8 cellular contexts compared by ENCODE assay signal in genomic region chr3:127629462-127630403, GRCh38. TPM values are rescaled to one million over a fixed set of nuclear protein-coding genes. Genes with fewer than 3 reads are reported as not detected.
DNase-seq lines count a peak whose midpoint lies in the region; ATAC-seq, FAIRE-seq and TF ChIP-seq lines count a peak whose summit lies in the region.

No MANE protein-coding gene starts in this region.

- H3K4me1 ChIP-seq in neuron (ENCODE audit: insufficient read depth, low read length): peaks cover 20% of the 10 kb centered on the region

- H3K4me1 Mint-ChIP-seq in IgD-negative memory B cell (peaks cover 10 to 21% (median 11%) of the 10 kb centered on the region in 3 donors), endothelial cell (ENCODE audit: unreplicated experiment) (peaks cover 15% of the 10 kb centered on the region)

- TF ChIP-seq CTCF in endothelial cell (IDR thresholded peaks at IDR 0.05; ENCODE audit: unreplicated experiment): no peak

- DNase-seq in DMS153 (lab: John Stamatoyannopoulos, UW) (peak; percentile 59), endothelial cell (ENCODE audit: low spot score) (no peak), urothelium cell line (ENCODE audit: low spot score) (no peak), HCEC 1CT (no peak)
- DNase-seq in activated CD4-positive, alpha-beta T cell treated with anti-CD3 and anti-CD28 coated beads, Interleukin-2, amount 50 U/mL, for 1 hour: peak; percentile 36

- ATAC-seq in GM21367 (IDR thresholded peaks at IDR 0.05; ENCODE audit: unreplicated experiment): no peak

- FAIRE-seq in urothelium cell line (lab: Jason Lieb, UNC): peak; percentile 75

- H3K27ac Mint-ChIP-seq in IgD-negative memory B cell (peak overlapping the region; percentile 15 to 89 (median 65)), endothelial cell (ENCODE audit: unreplicated experiment) (no peak overlapping the region)

- H3K4me3 Mint-ChIP-seq in IgD-negative memory B cell (peak overlapping the region; percentile 50 to 96 (median 90)), endothelial cell (ENCODE audit: unreplicated experiment) (peak overlapping the region; percentile 85)

- H2AFZ ChIP-seq in neuron (ENCODE audit: low read depth, low read length): peak overlapping the region; percentile 62

- H3K36me3 Mint-ChIP-seq in IgD-negative memory B cell: peaks cover 8% of the 10 kb centered on the region
- peaks cover 10% of the 10 kb centered on the region for H3K36me3 Mint-ChIP-seq in endothelial cell (ENCODE audit: low read depth, unreplicated experiment)

- H3K27me3 Mint-ChIP-seq in IgD-negative memory B cell (peaks cover 18% of the 10 kb centered on the region), endothelial cell (ENCODE audit: unreplicated experiment) (peaks cover 17% of the 10 kb centered on the region)

- H3K4me3 ChIP-seq in neuron (ENCODE audit: low read length): peak overlapping the region; percentile 82

- peaks cover 0 to 2% (median 0%) of the 10 kb centered on the region in 3 donors for H3K9me3 Mint-ChIP-seq in IgD-negative memory B cell
- no peaks in the 10 kb centered on the region for H3K9me3 Mint-ChIP-seq in endothelial cell (ENCODE audit: unreplicated experiment)

- no peaks in the 10 kb centered on the region for H3K27me3 ChIP-seq in neuron (ENCODE audit: insufficient read depth, low read length)

- no peaks in the 10 kb centered on the region for H3K9me3 ChIP-seq in neuron (ENCODE audit: low read length)

- H3K36me3 ChIP-seq in neuron (ENCODE audit: insufficient read depth, low read length): no peaks in the 10 kb centered on the region

RNA-seq across cellular contexts. Expression of gene PODXL2, which starts 0.7 kb away (rescaled TPM):
- 9.1 TPM for polyA plus RNA-seq in IgD-negative memory B cell
- 16.4 TPM for total RNA-seq in endothelial cell (ENCODE audit: unreplicated experiment)

RNA-seq across cellular contexts. Expression of gene MCM2, which starts 31.5 kb away (rescaled TPM):
- 26.1 TPM for polyA plus RNA-seq in IgD-negative memory B cell
- 27.8 TPM for total RNA-seq in endothelial cell (ENCODE audit: unreplicated experiment)

RNA-seq across cellular contexts. Expression of gene TPRA1, which starts 39.2 kb away (rescaled TPM):
- polyA plus RNA-seq in IgD-negative memory B cell: 23.7 TPM
- total RNA-seq in endothelial cell (ENCODE audit: unreplicated experiment): 36.9 TPM

RNA-seq across cellular contexts. Expression of gene ABTB1, which starts 43.0 kb away (rescaled TPM):
- 76.5 TPM for polyA plus RNA-seq in IgD-negative memory B cell
- total RNA-seq in endothelial cell (ENCODE audit: unreplicated experiment): 8.7 TPM

Comparison
In these comparisons a context has a peak if more than half of its experiments do, and no peak if none do; other contexts are left out.
1. DNase-seq: peak in DMS153 (single experiment) and activated CD4-positive, alpha-beta T cell treated with anti-CD3 and anti-CD28 coated beads, Interleukin-2, amount 50 U/mL, for 1 hour (single experiment); none in endothelial cell (single experiment), urothelium cell line (single experiment) and HCEC 1CT (single experiment).